Comparison of ENCODE assay signal across 26 cellular contexts in the genomic region with DNA sequence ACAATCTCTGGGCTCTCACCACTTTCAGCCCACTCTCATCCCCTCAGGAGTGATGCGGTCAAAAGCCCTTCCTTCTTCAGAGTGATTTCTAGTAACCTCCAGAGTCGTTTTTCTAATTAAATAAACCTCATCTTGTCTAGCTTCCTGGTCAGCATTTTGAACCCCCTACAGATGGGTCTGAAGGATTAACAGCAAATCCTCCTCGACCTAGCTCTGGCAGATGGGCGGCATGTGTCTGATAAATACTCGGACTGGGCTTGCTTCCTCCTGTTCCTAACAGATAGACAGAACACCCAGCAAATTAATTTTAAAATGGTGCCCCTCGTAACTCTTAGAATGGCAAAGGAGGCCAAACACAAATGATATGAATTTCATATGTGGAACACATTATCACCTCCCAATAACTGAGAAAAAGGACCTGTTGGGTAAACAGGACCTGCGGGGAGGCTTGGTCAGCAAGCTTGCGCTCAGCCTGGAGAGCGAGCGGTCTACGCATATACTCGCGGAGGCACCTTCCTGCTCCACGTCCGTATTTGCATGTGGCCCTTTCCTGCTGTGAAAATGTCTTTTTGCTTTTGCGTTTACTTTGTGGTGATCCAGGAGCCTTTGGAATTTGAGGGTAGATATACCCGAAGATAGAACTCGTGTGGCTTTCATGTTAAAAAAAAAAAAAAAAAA.
DNase-seq lines count a peak whose midpoint lies in the region; ATAC-seq, FAIRE-seq and TF ChIP-seq lines count a peak whose summit lies in the region.
"Had no signal": no experiment of that assay in that cellular context is flagged by ENCODE, and none has a peak within 500 bp of the region (broad histone marks: within the 10 kb centered on the region; RNA-seq: fewer than 3 reads in every experiment).

No MANE protein-coding gene starts in this region.

- TF ChIP-seq POLR2A in breast epithelium (IDR thresholded peaks at IDR 0.05) = no peak

- no peak overlapping the region for H3K27ac ChIP-seq in SJCRH30
- H3K27ac ChIP-seq in breast epithelium = no peak overlapping the region
- H3K27ac ChIP-seq: colonic mucosa, PC-9 had no signal

- H3K27me3 ChIP-seq in H7 (ENCODE audit: control insufficient read depth, insufficient read depth, low read length) = peaks cover 6% of the 10 kb centered on the region; the same call in 1 of the 2 replicates
- no peaks in the 10 kb centered on the region for H3K27me3 ChIP-seq in SJCRH30
- H3K27me3 ChIP-seq in iPS-15b (ENCODE audit: control insufficient read depth, insufficient read depth, low read length) = peaks cover 25% of the 10 kb centered on the region
- no peaks in the 10 kb centered on the region for H3K27me3 ChIP-seq in breast epithelium
- H3K27me3 ChIP-seq: colonic mucosa had no signal

- ATAC-seq in GM18867 (IDR thresholded peaks at IDR 0.05; ENCODE audit: unreplicated experiment) = no peak
- ATAC-seq in GM21390 (IDR thresholded peaks at IDR 0.05; ENCODE audit: unreplicated experiment) = no peak
- no peak for ATAC-seq in HG03520 (IDR thresholded peaks at IDR 0.05; ENCODE audit: unreplicated experiment)
- ATAC-seq: activated naive CD4-positive, alpha-beta T cell treated with anti-CD3 and anti-CD28 coated beads, Interleukin-2, amount 50 U/mL, for 72 hours; mucosa of descending colon; natural killer cell; SK-N-SH treated with all-trans-retinoic acid at 6 μM for 48 hours; T-helper 17 cell had no signal

- no peak overlapping the region for H3K9ac ChIP-seq in iPS-15b (ENCODE audit: low read depth, low read length)

- FAIRE-seq in D721Med (lab: Jason Lieb, UNC) = peak; percentile 97
- FAIRE-seq: bronchial epithelial cell, GM12892, TTC549 had no signal

- TF ChIP-seq CTCF in D721Med (IDR thresholded peaks at IDR 0.05; ENCODE audit: insufficient read depth, missing control alignments) (no peak), breast epithelium (IDR thresholded peaks at IDR 0.05) (no peak)

- H3K4me1 ChIP-seq in SJCRH30 (peaks cover 4% of the 10 kb centered on the region; the same call in 1 of the 2 replicates), iPS-15b (ENCODE audit: control insufficient read depth, insufficient read depth, low read length) (peaks cover 30% of the 10 kb centered on the region), breast epithelium (no peaks in the 10 kb centered on the region)
- H3K4me1 ChIP-seq: colonic mucosa had no signal

- H3K36me3 ChIP-seq in H7 (replicated peaks; ENCODE audit: control insufficient read depth, insufficient read depth, low read length) (no peaks in the 10 kb centered on the region), SJCRH30 (no peaks in the 10 kb centered on the region), iPS-15b (ENCODE audit: control insufficient read depth, insufficient read depth, low read length) (no peaks in the 10 kb centered on the region), breast epithelium (no peaks in the 10 kb centered on the region)
- H3K36me3 ChIP-seq: colonic mucosa had no signal

- H3K4me3 ChIP-seq in H7 (ENCODE audit: insufficient read depth, low read depth, low read length) (no peak overlapping the region), SJCRH30 (peak overlapping the region; percentile 26), iPS-15b (ENCODE audit: low read depth, low read length) (peak overlapping the region; percentile 2), breast epithelium (no peak overlapping the region)
- H3K4me3 ChIP-seq: colonic mucosa, mucosa of descending colon, PC-9 had no signal

- H3K9me3 ChIP-seq in SJCRH30 (replicated peaks) (no peaks in the 10 kb centered on the region), iPS-15b (ENCODE audit: control insufficient read depth, insufficient read depth, low read length) (no peaks in the 10 kb centered on the region), breast epithelium (no peaks in the 10 kb centered on the region)
- H3K9me3 ChIP-seq: colonic mucosa, mucosa of descending colon had no signal

- DNase-seq in D721Med (ENCODE audit: insufficient read length, low spot score) = peak; percentile 58
- peak; percentile 46 for DNase-seq in H7
- peak; percentile 17 to 37 for DNase-seq in SJCRH30
- no peak for DNase-seq in breast epithelium (ENCODE audit: low spot score in 2 of 2)
- DNase-seq: CD4-positive, alpha-beta T cell; colonic mucosa; effector CD8-positive, alpha-beta T cell; mucosa of descending colon; natural killer cell; NCI-H1092; NCI-H1694; NCI-H510A; PC-9; stimulated activated CD4-positive, alpha-beta T cell treated with anti-CD3 and anti-CD28 coated beads, Interleukin-15, amount 100 ng/mL, for 24 hours; stimulated activated CD4-positive, alpha-beta T cell treated with anti-CD3 and anti-CD28 coated beads, Interleukin-4, amount 100 ng/mL, for 4 hours; T-helper 17 cell; trophoblast cell had no signal

- intact Hi-C loops in breast epithelium (cut with DNase I; ENCODE audit: low total_unique reads) = no loop called here

Comparison
In these comparisons a context has a peak if more than half of its experiments do, and no peak if none do; other contexts are left out.
1. DNase-seq: peak in D721Med (single experiment), H7 (single experiment) and SJCRH30 (2 of 2); none in breast epithelium (0 of 2).
2. H3K4me3 ChIP-seq: peak in SJCRH30 (single experiment) and iPS-15b (single experiment); none in H7 (single experiment) and breast epithelium (0 of 3).